ENCODE assay signal across 8 cellular contexts in genomic region chr2:74197983-74198460, GRCh38. TPM values are rescaled to one million over a fixed set of nuclear protein-coding genes. Genes with fewer than 3 reads are reported as not detected.
DNase-seq lines count a peak whose midpoint lies in the region; ATAC-seq, FAIRE-seq and TF ChIP-seq lines count a peak whose summit lies in the region.

No MANE protein-coding gene starts in this region.

- H3K4me1 ChIP-seq in ES-I3 (ENCODE audit: insufficient read depth, low read length) = peaks cover 2% of the 10 kb centered on the region; the same call in 1 of the 2 replicates
- peaks cover 30% of the 10 kb centered on the region for H3K4me1 ChIP-seq in Panc1 (ENCODE audit: control insufficient read depth, insufficient read depth, low read length)
- peaks cover 17% of the 10 kb centered on the region for H3K4me1 ChIP-seq in endothelial cell of umbilical vein (ENCODE audit: control insufficient read depth, extremely low read depth, insufficient read depth, low read length)
- peaks cover 8% of the 10 kb centered on the region for H3K4me1 ChIP-seq in ovary (ENCODE audit: insufficient read depth)

- H3K79me2 ChIP-seq in endothelial cell of umbilical vein (ENCODE audit: control insufficient read depth, insufficient read depth, low read length) = peaks cover 41% of the 10 kb centered on the region

- H3K4me3 ChIP-seq in Panc1 (ENCODE audit: low read depth in 2 of 2, low read length in 2 of 2) (peak overlapping the region; percentile 63 to 99), endothelial cell of umbilical vein (replicated peaks in 1 of 3; ENCODE audit: insufficient read depth in 1 of 3, low read depth in 1 of 3, low read length in 3 of 3) (peak overlapping the region in 2 of 3 experiments; percentile 80 to 90), ovary (peak overlapping the region; percentile 64)

- intact Hi-C loops in Panc1 (cut with micrococcal nuclease; ENCODE audit: unreplicated experiment) (no loop called here), endothelial cell of umbilical vein (cut with micrococcal nuclease) (loop anchor here (1.0 to 2.0 kb wide), 2 partner anchors 20 to 49 kb away; partner anchors contain the start of gene MOB1A), ovary (cut with DNase I) (no loop called here)

- H3K36me3 ChIP-seq in ES-I3 (ENCODE audit: insufficient read depth, low read length) (peaks cover 18% of the 10 kb centered on the region; the same call in 1 of the 2 replicates), Panc1 (ENCODE audit: control insufficient read depth, insufficient read depth, low read length) (peaks cover 3% of the 10 kb centered on the region), endothelial cell of umbilical vein (ENCODE audit: control insufficient read depth in 2 of 2, extremely low read depth in 1 of 2, insufficient read depth in 2 of 2, low read length in 2 of 2) (no peaks in the 10 kb centered on the region), ovary (no peaks in the 10 kb centered on the region)

- no peak for TF ChIP-seq EP300 in ovary (IDR thresholded peaks at IDR 0.05)

- TF ChIP-seq POLR2A in endothelial cell of umbilical vein (IDR thresholded peaks at IDR 0.05; ENCODE audit: low read depth, low read length) (no peak), ovary (IDR thresholded peaks at IDR 0.05) (no peak)

- H3K9me1 ChIP-seq in endothelial cell of umbilical vein (replicated peaks; ENCODE audit: control insufficient read depth, extremely low read depth, insufficient read depth, low read length) = no peaks in the 10 kb centered on the region

- no peak for TF ChIP-seq CTCF in Panc1 (IDR thresholded peaks at IDR 0.05)
- TF ChIP-seq CTCF in endothelial cell of umbilical vein (IDR thresholded peaks at IDR 0.05; ENCODE audit: extremely low read depth in 1 of 2, insufficient read depth in 1 of 2, low read depth in 1 of 2, low read length in 2 of 2) = no peak
- no peak for TF ChIP-seq CTCF in ovary (IDR thresholded peaks at IDR 0.05)

- H4K20me1 ChIP-seq in endothelial cell of umbilical vein (replicated peaks; ENCODE audit: control insufficient read depth, extremely low read depth, insufficient read depth, low read length) = no peaks in the 10 kb centered on the region

- peak overlapping the region; percentile 88 for H3K27ac ChIP-seq in Panc1 (ENCODE audit: low read length)
- H3K27ac ChIP-seq in endothelial cell of umbilical vein (ENCODE audit: insufficient read depth, low read depth, low read length) = peak overlapping the region; percentile 13
- H3K27ac ChIP-seq in ovary = no peak overlapping the region

- H3K9me3 ChIP-seq in ES-I3 (ENCODE audit: control insufficient read depth, insufficient read depth, low read length) (no peaks in the 10 kb centered on the region), Panc1 (ENCODE audit: control insufficient read depth, insufficient read depth, low read depth, low read length) (no peaks in the 10 kb centered on the region), endothelial cell of umbilical vein (replicated peaks; ENCODE audit: control insufficient read depth, insufficient read depth, low read length) (no peaks in the 10 kb centered on the region), ovary (no peaks in the 10 kb centered on the region)

- H3K9ac ChIP-seq in ES-I3 (ENCODE audit: low read depth, low read length) (peak overlapping the region; percentile 17; the same call in 1 of the 2 replicates), endothelial cell of umbilical vein (replicated peaks; ENCODE audit: extremely low read depth, insufficient read depth, low read length) (peak overlapping the region; percentile 94)

- peak overlapping the region; percentile 95 for H3K4me2 ChIP-seq in endothelial cell of umbilical vein (ENCODE audit: insufficient read depth, low read length)

- BruUV-seq in Panc1 (replicated peaks; lab: Mats Ljungman, UMichigan) (TSS peak; percentile 71), endothelial cell of umbilical vein (replicated peaks; lab: Mats Ljungman, UMichigan) (no TSS peak)

- in situ Hi-C loops in Panc1 (cut with HindIII; ENCODE audit: low pct_unique_long_range_greater_than_20kb, low sequenced_read_pairs) = no loop called here

- dilution Hi-C loops in endothelial cell of umbilical vein (cut with MboI; ENCODE audit: extremely low pct_ligation_motif_present, low sequenced_read_pairs) = no loop called here

- no peaks in the 10 kb centered on the region for H3K27me3 ChIP-seq in Panc1 (ENCODE audit: control insufficient read depth, insufficient read depth, low read length)
- H3K27me3 ChIP-seq in endothelial cell of umbilical vein (ENCODE audit: control insufficient read depth in 2 of 2, insufficient read depth in 2 of 2, low read length in 2 of 2) = no peaks in the 10 kb centered on the region
- H3K27me3 ChIP-seq in ovary = no peaks in the 10 kb centered on the region

- FAIRE-seq in endothelial cell of umbilical vein (lab: Jason Lieb, UNC) = no peak

- 30 to 37% (median 37%) methylated on average over 18 of the region's 18 CpGs for WGBS in ovary, 3 donors

- ATAC-seq in Panc1 (peak; percentile 4), HG02870 (IDR thresholded peaks at IDR 0.05; ENCODE audit: unreplicated experiment) (no peak), GM21786 (IDR thresholded peaks at IDR 0.05; ENCODE audit: unreplicated experiment) (no peak)

- peak; percentile 90 for DNase-seq in Panc1 (ENCODE audit: low read depth, low spot score)
- no peak for DNase-seq in endothelial cell of umbilical vein (ENCODE audit: low read depth, low spot score)
- DNase-seq in ovary = no peak
- DNase-seq in cortex of kidney (lab: John Stamatoyannopoulos, UW) = no peak
- no peak for DNase-seq in hypothalamus (lab: John Stamatoyannopoulos, UW)

- H2AFZ ChIP-seq in endothelial cell of umbilical vein (ENCODE audit: low read depth, low read length) = peak overlapping the region; percentile 83

- CTCF ChIA-PET in Panc1 (lab: Charles Lee) (no interaction called here), endothelial cell of umbilical vein (lab: Charles Lee) (interaction anchor here (1.1 to 5.1 kb wide), 5 partner anchors 9 to 370 kb away, joined by 3 to 20 read pairs (median 4); partner anchors contain the start of genes MOB1A and STAMBP)

- POLR2A ChIA-PET in Panc1 (lab: Charles Lee) (interaction anchor here (0.6 to 1.5 kb wide), 4 partner anchors 13 to 35 kb away, joined by 3 to 4 read pairs (median 4); partner anchors contain the start of gene MOB1A), endothelial cell of umbilical vein (lab: Charles Lee) (interaction anchor here (0.5 to 1.1 kb wide), 3 partner anchors 20 to 370 kb away, joined by 3 to 6 read pairs (median 4); partner anchors contain the start of gene MOB1A)

TF ChIP-seq in endothelial cell of umbilical vein, 7 proteins besides CTCF, POLR2A, EP300 and RAD21:
- TF ChIP-seq GATA2 (IDR thresholded peaks at IDR 0.05; ENCODE audit: insufficient read depth, insufficient read length, low read depth, low read length) = no peak
- TF ChIP-seq MAX (IDR thresholded peaks at IDR 0.05; ENCODE audit: insufficient read depth, insufficient read length) = no peak
- TF ChIP-seq MYC (IDR thresholded peaks at IDR 0.05; ENCODE audit: low read depth, low read length) = no peak
- no peak for TF ChIP-seq FOS (IDR thresholded peaks at IDR 0.05; ENCODE audit: borderline replicate concordance, insufficient read depth, low read length)

RNA-seq across cellular contexts. Expression of gene MTHFD2, which starts 0.4 kb away (rescaled TPM):
- total RNA-seq in Panc1 (2021; ENCODE audit: unreplicated experiment) (215 TPM), endothelial cell of umbilical vein (74.9 and 83.2 TPM in 2 replicates), ovary (100 to 1,000 TPM in 1 of 7 donors, 10 to 100 TPM in 5, 1 to 10 TPM in 1; 6.5 to 229 (median 20.4) TPM)
- polyA plus RNA-seq in Panc1 (2012; ENCODE audit: insufficient read length) = 289 TPM
- polyA plus RNA-seq in endothelial cell of umbilical vein (25.4 and 25.6 TPM in 2 replicates), ovary (10 to 100 TPM; 23.4 to 60.4 TPM)
- polyA plus RNA-seq in endothelial cell of umbilical vein (2011; cell fraction: cytosol; rRNA removed) = 45.2 and 59.9 TPM in 2 replicates
- 35.9 and 41.3 TPM in 2 replicates for polyA plus RNA-seq in endothelial cell of umbilical vein (2011; cell fraction: nucleus; rRNA removed)
- polyA plus RNA-seq in endothelial cell of umbilical vein (2012) = 74.7 and 90.0 TPM in 2 replicates
- 46.0 and 70.0 TPM in 2 replicates for polyA minus RNA-seq in endothelial cell of umbilical vein
- 158 TPM for polyA minus RNA-seq in endothelial cell of umbilical vein (2011; cell fraction: cytosol; rRNA and poly(A)+ RNA removed)
- polyA minus RNA-seq in endothelial cell of umbilical vein (2011; cell fraction: nucleus; rRNA and poly(A)+ RNA removed) = 21.7 and 28.2 TPM in 2 replicates

RNA-seq across cellular contexts. Expression of gene MOB1A, which starts 19.3 kb away (rescaled TPM):
- total RNA-seq in Panc1 (2021; ENCODE audit: unreplicated experiment) (184 TPM), endothelial cell of umbilical vein (106 and 112 TPM in 2 replicates), ovary (100 to 1,000 TPM in 3 of 7 donors, 10 to 100 TPM in 4; 63.9 to 122 (median 94.5) TPM)
- polyA plus RNA-seq in Panc1 (2012; ENCODE audit: insufficient read length) = 64.4 TPM
- polyA plus RNA-seq in endothelial cell of umbilical vein (21.5 and 25.3 TPM in 2 replicates), ovary (10 to 100 TPM; 31.6 to 53.6 TPM)
- polyA plus RNA-seq in endothelial cell of umbilical vein (2011; cell fraction: cytosol; rRNA removed) = 25.1 and 25.4 TPM in 2 replicates
- polyA plus RNA-seq in endothelial cell of umbilical vein (2011; cell fraction: nucleus; rRNA removed) = 14.8 and 18.4 TPM in 2 replicates
- 58.9 and 74.1 TPM in 2 replicates for polyA plus RNA-seq in endothelial cell of umbilical vein (2012)
- 48.8 and 54.1 TPM in 2 replicates for polyA minus RNA-seq in endothelial cell of umbilical vein
- polyA minus RNA-seq in endothelial cell of umbilical vein (2011; cell fraction: cytosol; rRNA and poly(A)+ RNA removed) = 31.7 TPM
- 19.5 and 28.8 TPM in 2 replicates for polyA minus RNA-seq in endothelial cell of umbilical vein (2011; cell fraction: nucleus; rRNA and poly(A)+ RNA removed)

RNA-seq across cellular contexts. Expression of gene BOLA3, which starts 50.3 kb away (rescaled TPM):
- 69.7 TPM for total RNA-seq in Panc1 (2021; ENCODE audit: unreplicated experiment)
- 61.6 TPM for polyA plus RNA-seq in Panc1 (2012; ENCODE audit: insufficient read length)
- 42.4 and 42.6 TPM in 2 replicates for total RNA-seq in endothelial cell of umbilical vein
- polyA plus RNA-seq in endothelial cell of umbilical vein = 28.7 and 29.1 TPM in 2 replicates
- 32.3 and 37.6 TPM in 2 replicates for polyA plus RNA-seq in endothelial cell of umbilical vein (2011; cell fraction: cytosol; rRNA removed)
- polyA plus RNA-seq in endothelial cell of umbilical vein (2011; cell fraction: nucleus; rRNA removed) = 11.4 and 12.5 TPM in 2 replicates
- polyA plus RNA-seq in endothelial cell of umbilical vein (2012) = 55.5 and 79.1 TPM in 2 replicates
- polyA minus RNA-seq in endothelial cell of umbilical vein = 3.6 and 6.5 TPM in 2 replicates
- polyA minus RNA-seq in endothelial cell of umbilical vein (2011; cell fraction: cytosol; rRNA and poly(A)+ RNA removed) = 26.0 TPM
- polyA minus RNA-seq in endothelial cell of umbilical vein (2011; cell fraction: nucleus; rRNA and poly(A)+ RNA removed) = 2.5 and 5.1 TPM in 2 replicates
- total RNA-seq in ovary = 10 to 100 TPM in 6 of 7 donors, 1 to 10 TPM in 1; 8.2 to 30.1 (median 15.3) TPM
- 10 to 100 TPM; 20.9 to 34.4 TPM for polyA plus RNA-seq in ovary

Comparison
In these comparisons a context has a peak if more than half of its experiments do, and no peak if none do; other contexts are left out.
1. H3K27ac ChIP-seq: peak in Panc1 (single experiment) and endothelial cell of umbilical vein (single experiment); none in ovary (0 of 2).
2. Peak in every context shown above with its lines, with median percentiles within 50 percentile points of each other: H3K4me3 ChIP-seq.